ENCODE assay signal across 8 cellular contexts in the genomic region with DNA sequence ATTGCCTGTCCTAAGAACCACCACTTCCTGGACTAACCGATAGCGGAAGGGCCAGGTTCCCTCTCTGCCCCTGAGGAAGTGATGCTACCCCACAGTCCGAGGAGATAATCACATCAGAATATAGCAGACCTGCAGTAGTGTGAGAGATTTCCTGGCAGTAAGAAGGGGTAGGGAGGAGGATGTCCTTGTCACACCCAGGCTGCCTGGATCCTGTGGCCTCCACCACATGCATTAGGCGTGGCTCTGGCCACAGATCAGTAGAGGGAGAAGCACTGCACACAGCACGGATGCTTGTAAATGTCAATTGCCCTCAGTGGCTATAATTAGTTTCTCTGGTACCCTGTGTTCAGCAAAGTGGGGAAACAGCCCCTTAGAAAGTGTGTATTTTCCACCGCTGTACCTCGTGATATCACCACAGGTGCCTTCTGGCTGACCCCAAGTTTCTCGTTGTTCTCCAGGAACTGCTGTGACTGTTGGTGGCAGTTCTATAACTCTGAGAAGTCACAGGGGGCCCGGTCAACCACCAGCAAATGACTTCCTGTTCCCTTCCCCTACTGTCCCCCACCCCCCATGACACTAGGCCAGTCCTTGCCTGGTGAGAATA.
A peak's percentile ranks its signal among the peaks of the same experiment; 100 is the strongest.
DNase-seq lines count a peak whose midpoint lies in the region; ATAC-seq and FAIRE-seq lines count a peak whose summit lies in the region.

No MANE protein-coding gene starts in this region.

- CTCF ChIA-PET in naive thymus-derived CD4-positive, alpha-beta T cell (lab: Charles Lee) = no interaction called here

- peaks cover 0 to 21% (median 0%) of the 10 kb centered on the region in 5 donors for H3K27me3 Mint-ChIP-seq in naive thymus-derived CD4-positive, alpha-beta T cell

- H3K27me3 ChIP-seq in naive thymus-derived CD4-positive, alpha-beta T cell (ENCODE audit: control insufficient read depth in 2 of 2, insufficient read depth in 2 of 2, low read length in 2 of 2) = no peaks in the 10 kb centered on the region

- ATAC-seq in HG02943 (IDR thresholded peaks at IDR 0.05; ENCODE audit: low read depth, unreplicated experiment) = peak; percentile 69
- ATAC-seq in naive thymus-derived CD4-positive, alpha-beta T cell = peak; percentile 74

- no peaks in the 10 kb centered on the region for H3K9me3 ChIP-seq in naive thymus-derived CD4-positive, alpha-beta T cell (ENCODE audit: control insufficient read depth in 2 of 3, low read length in 3 of 3)

- H3K36me3 ChIP-seq in naive thymus-derived CD4-positive, alpha-beta T cell (ENCODE audit: control insufficient read depth in 2 of 3, insufficient read depth in 3 of 3, low read length in 3 of 3) = no peaks in the 10 kb centered on the region

- no peak overlapping the region for H3K27ac ChIP-seq in naive thymus-derived CD4-positive, alpha-beta T cell (ENCODE audit: low read depth, low read length)

- peak overlapping the region in 6 of 10 donors; percentile 6 to 45 (median 38) for H3K4me3 Mint-ChIP-seq in naive thymus-derived CD4-positive, alpha-beta T cell

- H3K27ac Mint-ChIP-seq in naive thymus-derived CD4-positive, alpha-beta T cell = peak overlapping the region in 8 of 9 donors; percentile 33 to 73 (median 46)

- H3K9me3 Mint-ChIP-seq in naive thymus-derived CD4-positive, alpha-beta T cell = no peaks in the 10 kb centered on the region

- POLR2A ChIA-PET in naive thymus-derived CD4-positive, alpha-beta T cell (lab: Charles Lee) = interaction anchor here (0.8 to 1.7 kb wide), 2 partner anchors 9 to 16 kb away, joined by 3 to 6 read pairs; no protein-coding TSS in a partner anchor

- no peak overlapping the region for H3K4me3 ChIP-seq in naive thymus-derived CD4-positive, alpha-beta T cell (ENCODE audit: low read length)

- intact Hi-C loops in naive thymus-derived CD4-positive, alpha-beta T cell (cut with micrococcal nuclease) = no loop called here

- peak; percentile 66 for DNase-seq in activated effector memory CD4-positive, alpha-beta T cell treated with anti-CD3 and anti-CD28 coated beads, Interleukin-2, amount 50 U/mL, for 16 hours
- no peak for DNase-seq in activated effector memory CD4-positive, alpha-beta T cell treated with Interleukin-2 at 50 U/mL for 16 hours
- DNase-seq in SKM-1 treated with dmso at 0.1 percent for 144 hours (lab: John Stamatoyannopoulos, UW; ENCODE audit: unreplicated experiment) (peak; percentile 70), NCI-H510A (lab: John Stamatoyannopoulos, UW) (no peak), urothelium cell line (ENCODE audit: low spot score) (no peak), NCI-H510A treated with DMSO at 0.1 percent for 48 hours (lab: John Stamatoyannopoulos, UW) (no peak)
- DNase-seq in naive thymus-derived CD4-positive, alpha-beta T cell = no peak

- peaks cover 15 to 28% of the 10 kb centered on the region in 2 donors for H3K4me1 ChIP-seq in naive thymus-derived CD4-positive, alpha-beta T cell (ENCODE audit: control insufficient read depth in 2 of 2, insufficient read depth in 2 of 2, low read length in 2 of 2)

- no peak for FAIRE-seq in urothelium cell line (lab: Jason Lieb, UNC)

- H3K36me3 Mint-ChIP-seq in naive thymus-derived CD4-positive, alpha-beta T cell = peaks cover 0 to 25% (median 10%) of the 10 kb centered on the region in 5 donors

- peaks cover 38 to 84% (median 71%) of the 10 kb centered on the region in 7 donors for H3K4me1 Mint-ChIP-seq in naive thymus-derived CD4-positive, alpha-beta T cell

Comparison
In these comparisons a context has a peak if more than half of its experiments do, and no peak if none do; other contexts are left out.
1. DNase-seq: peak in activated effector memory CD4-positive, alpha-beta T cell treated with anti-CD3 and anti-CD28 coated beads, Interleukin-2, amount 50 U/mL, for 16 hours (single experiment) and SKM-1 treated with dmso at 0.1 percent for 144 hours (single experiment); none in activated effector memory CD4-positive, alpha-beta T cell treated with Interleukin-2 at 50 U/mL for 16 hours (single experiment), naive thymus-derived CD4-positive, alpha-beta T cell (0 of 9), NCI-H510A (single experiment), urothelium cell line (single experiment) and NCI-H510A treated with DMSO at 0.1 percent for 48 hours (single experiment).